ENCODE assay signal across 17 cellular contexts in the genomic region with DNA sequence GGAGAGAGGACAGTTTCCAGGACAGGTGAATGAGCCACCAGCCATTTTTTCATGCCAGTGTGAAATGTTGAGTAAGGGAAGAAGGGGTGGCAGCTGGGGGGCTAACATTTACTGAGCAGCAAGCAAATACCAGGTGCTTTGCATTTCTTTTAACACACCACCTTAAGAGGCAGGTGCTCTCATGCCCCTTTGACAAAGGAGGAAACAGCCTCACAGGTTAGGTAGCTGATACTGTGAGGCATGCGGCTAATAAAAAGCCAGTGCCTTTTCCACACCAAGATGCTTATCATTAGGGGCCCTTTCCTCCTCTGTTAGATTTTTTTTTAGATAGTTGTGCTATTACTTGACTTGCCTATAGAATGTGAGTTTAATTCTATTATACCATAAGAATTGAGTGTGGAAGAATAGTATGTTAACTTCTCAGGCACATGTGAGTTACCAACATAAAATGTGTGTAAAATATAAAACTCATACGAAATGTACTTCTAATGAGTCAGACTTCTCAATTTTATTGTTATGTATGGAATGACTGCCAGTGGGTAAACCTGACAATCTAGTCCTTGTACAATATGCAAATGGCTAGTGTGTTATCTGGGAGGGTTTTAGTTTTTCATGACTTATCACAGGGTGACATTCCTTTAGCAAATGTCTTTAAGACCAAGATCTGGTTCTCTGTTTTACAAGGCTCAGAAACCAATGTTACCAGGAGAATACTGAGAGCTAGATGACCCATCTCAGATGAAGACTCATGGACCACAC.
DNase-seq lines count a peak whose midpoint lies in the region; ATAC-seq, FAIRE-seq and TF ChIP-seq lines count a peak whose summit lies in the region.
"Had no signal": no experiment of that assay in that cellular context is flagged by ENCODE, and none has a peak within 500 bp of the region (broad histone marks: within the 10 kb centered on the region; RNA-seq: fewer than 3 reads in every experiment).

No MANE protein-coding gene starts in this region.

- H3K9ac ChIP-seq in mammary epithelial cell (ENCODE audit: insufficient read depth, low read length), result no peak overlapping the region
- H3K9ac ChIP-seq in endothelial cell of umbilical vein (replicated peaks; ENCODE audit: extremely low read depth, insufficient read depth, low read length), result no peak overlapping the region
- H3K9ac ChIP-seq: BLaER1 had no signal

- TF ChIP-seq CTCF in mammary epithelial cell (conservative IDR thresholded peaks at IDR 0.05 in 1 of 2, IDR thresholded peaks at IDR 0.05 in 1 of 2; ENCODE audit: extremely low read depth in 1 of 2, insufficient read depth in 1 of 2, low read depth in 1 of 2, low read length in 2 of 2), result no peak
- no peak for TF ChIP-seq CTCF in breast epithelium (IDR thresholded peaks at IDR 0.05)
- TF ChIP-seq CTCF in endothelial cell of umbilical vein (IDR thresholded peaks at IDR 0.05; ENCODE audit: extremely low read depth in 1 of 2, insufficient read depth in 1 of 2, low read depth in 1 of 2, low read length in 2 of 2), result no peak
- TF ChIP-seq CTCF in type B pancreatic cell (conservative IDR thresholded peaks at IDR 0.05), result no peak
- no peak for TF ChIP-seq CTCF in GM13977 (IDR thresholded peaks at IDR 0.05; ENCODE audit: extremely low read depth, insufficient read depth, missing control alignments)

- POLR2A ChIA-PET in endothelial cell of umbilical vein (lab: Charles Lee), result no interaction called here

- no peaks in the 10 kb centered on the region for H4K20me1 ChIP-seq in mammary epithelial cell (ENCODE audit: insufficient read depth, low read length)
- H4K20me1 ChIP-seq in endothelial cell of umbilical vein (replicated peaks; ENCODE audit: control insufficient read depth, extremely low read depth, insufficient read depth, low read length), result no peaks in the 10 kb centered on the region

- intact Hi-C loops in mammary epithelial cell (cut with micrococcal nuclease), result no loop called here
- intact Hi-C loops in breast epithelium (cut with DNase I; ENCODE audit: low total_unique reads), result no loop called here
- intact Hi-C loops in endothelial cell of umbilical vein (cut with micrococcal nuclease), result no loop called here

- peak overlapping the region; percentile 20 for H3K4me3 Mint-ChIP-seq in type B pancreatic cell

- no TSS peak for BruUV-seq in mammary epithelial cell (replicated peaks; lab: Mats Ljungman, UMichigan)
- no TSS peak for BruUV-seq in endothelial cell of umbilical vein (replicated peaks; lab: Mats Ljungman, UMichigan)

- H2AFZ ChIP-seq in mammary epithelial cell (ENCODE audit: low read depth, low read length), result no peak overlapping the region
- no peak overlapping the region for H2AFZ ChIP-seq in endothelial cell of umbilical vein (ENCODE audit: low read depth, low read length)

- H3K79me2 ChIP-seq in mammary epithelial cell (ENCODE audit: insufficient read depth, low read length), result peaks cover 23% of the 10 kb centered on the region
- H3K79me2 ChIP-seq in endothelial cell of umbilical vein (ENCODE audit: control insufficient read depth, insufficient read depth, low read length), result peaks cover 4% of the 10 kb centered on the region

- DNase-seq in mammary epithelial cell (peak; percentile 37), breast epithelium (ENCODE audit: low spot score in 2 of 2) (no peak), NCI-H526 (lab: John Stamatoyannopoulos, UW) (peak; percentile 74 to 76), endothelial cell of umbilical vein (ENCODE audit: low read depth, low spot score) (no peak), type B pancreatic cell (ENCODE audit: extremely low spot score, unreplicated experiment) (no peak), GM13977 (ENCODE audit: low spot score) (no peak), islet precursor cell (no peak)
- DNase-seq: activated CD8-positive, alpha-beta memory T cell treated with anti-CD3 and anti-CD28 coated beads, Interleukin-2, amount 50 U/mL, for 4 hours; cortex of kidney; esophagus squamous epithelium; heart right ventricle; NCI-H2227 treated with DMSO at 0.1 percent for 48 hours; pancreas; Peyer's patch; stimulated activated CD4-positive, alpha-beta T cell treated with anti-CD3 and anti-CD28 coated beads, Interleukin-12 subunit alpha, Interleukin-12 subunit beta, amount 100 ng/mL, for 4 hours had no signal

- H3K4me3 ChIP-seq in mammary epithelial cell (replicated peaks in 1 of 3; ENCODE audit: insufficient read depth in 1 of 3, low read depth in 2 of 3, low read length in 3 of 3) (no peak overlapping the region), breast epithelium (no peak overlapping the region), endothelial cell of umbilical vein (replicated peaks in 1 of 3; ENCODE audit: insufficient read depth in 1 of 3, low read depth in 1 of 3, low read length in 3 of 3) (no peak overlapping the region)
- H3K4me3 ChIP-seq: BLaER1, esophagus squamous epithelium, heart right ventricle, pancreas, Peyer's patch had no signal

- H3K4me1 ChIP-seq in mammary epithelial cell (ENCODE audit: insufficient read depth, low read length) (peaks cover 10% of the 10 kb centered on the region), breast epithelium (peaks cover 3 to 5% of the 10 kb centered on the region in 2 donors), endothelial cell of umbilical vein (ENCODE audit: control insufficient read depth, extremely low read depth, insufficient read depth, low read length) (peaks cover 12% of the 10 kb centered on the region)

- no peaks in the 10 kb centered on the region for H3K9me1 ChIP-seq in endothelial cell of umbilical vein (replicated peaks; ENCODE audit: control insufficient read depth, extremely low read depth, insufficient read depth, low read length)

- in situ Hi-C loops in mammary epithelial cell (cut with MboI; ENCODE audit: low sequenced_read_pairs in 2 of 2), result no loop called here
- in situ Hi-C loops in GM13977 (cut with MboI; ENCODE audit: low pct_unique_long_range_greater_than_20kb, low sequenced_read_pairs, unreplicated experiment), result no loop called here

- H3K36me3 Mint-ChIP-seq in type B pancreatic cell, result no peaks in the 10 kb centered on the region

- 75% methylated on average over 2 of the region's 2 CpGs for WGBS in mammary epithelial cell (ENCODE audit: low coverage, missing lambda C conversion rate)

- H3K9me3 Mint-ChIP-seq in type B pancreatic cell, result no peaks in the 10 kb centered on the region

- dilution Hi-C loops in mammary epithelial cell (cut with HindIII; ENCODE audit: low sequenced_read_pairs), result no loop called here
- dilution Hi-C loops in endothelial cell of umbilical vein (cut with MboI; ENCODE audit: extremely low pct_ligation_motif_present, low sequenced_read_pairs), result no loop called here

- TF ChIP-seq POLR2A in breast epithelium (IDR thresholded peaks at IDR 0.05), result no peak
- no peak for TF ChIP-seq POLR2A in endothelial cell of umbilical vein (IDR thresholded peaks at IDR 0.05; ENCODE audit: low read depth, low read length)

- H3K4me1 Mint-ChIP-seq in type B pancreatic cell (ENCODE audit: unreplicated experiment), result peaks cover 50% of the 10 kb centered on the region

- CTCF ChIA-PET in mammary epithelial cell (lab: Charles Lee; ENCODE audit: low non-redundant PET) (no interaction called here), endothelial cell of umbilical vein (lab: Charles Lee) (interaction anchor here (1.5 kb wide), 1 partner anchor 25 kb away, joined by 3 read pairs; no protein-coding TSS in a partner anchor)

- FAIRE-seq in endothelial cell of umbilical vein (lab: Jason Lieb, UNC), result peak; percentile 15
- FAIRE-seq: pancreas had no signal

- no peak overlapping the region for H3K4me2 ChIP-seq in mammary epithelial cell (ENCODE audit: insufficient read depth, low read depth, low read length)
- no peak overlapping the region for H3K4me2 ChIP-seq in endothelial cell of umbilical vein (ENCODE audit: insufficient read depth, low read length)
- H3K4me2 ChIP-seq: BLaER1 had no signal

- H3K27me3 Mint-ChIP-seq in type B pancreatic cell, result no peaks in the 10 kb centered on the region

- no peak for ATAC-seq in HG03139 (IDR thresholded peaks at IDR 0.05; ENCODE audit: unreplicated experiment)
- ATAC-seq: heart right ventricle, pancreas had no signal

- no peaks in the 10 kb centered on the region for H3K27me3 ChIP-seq in mammary epithelial cell (ENCODE audit: insufficient read depth, low read length)
- no peaks in the 10 kb centered on the region for H3K27me3 ChIP-seq in breast epithelium
- H3K27me3 ChIP-seq in endothelial cell of umbilical vein (ENCODE audit: control insufficient read depth in 2 of 2, insufficient read depth in 2 of 2, low read length in 2 of 2), result no peaks in the 10 kb centered on the region
- H3K27me3 ChIP-seq: BLaER1, esophagus squamous epithelium, heart right ventricle, pancreas, Peyer's patch had no signal

- H3K27ac ChIP-seq in mammary epithelial cell (ENCODE audit: insufficient read depth, low read depth, low read length) (no peak overlapping the region), breast epithelium (no peak overlapping the region), endothelial cell of umbilical vein (ENCODE audit: insufficient read depth, low read depth, low read length) (no peak overlapping the region)
- H3K27ac ChIP-seq: BLaER1, heart right ventricle, pancreas, Peyer's patch had no signal

- H3K9me3 ChIP-seq in mammary epithelial cell (replicated peaks; ENCODE audit: insufficient read depth, low read length) (no peaks in the 10 kb centered on the region), breast epithelium (no peaks in the 10 kb centered on the region), endothelial cell of umbilical vein (replicated peaks; ENCODE audit: control insufficient read depth, insufficient read depth, low read length) (no peaks in the 10 kb centered on the region)
- H3K9me3 ChIP-seq: BLaER1, esophagus squamous epithelium, heart right ventricle, pancreas, Peyer's patch had no signal

- no peaks in the 10 kb centered on the region for H3K36me3 ChIP-seq in mammary epithelial cell (ENCODE audit: insufficient read depth, low read length)
- H3K36me3 ChIP-seq in breast epithelium, result no peaks in the 10 kb centered on the region
- H3K36me3 ChIP-seq in endothelial cell of umbilical vein (ENCODE audit: control insufficient read depth in 2 of 2, extremely low read depth in 1 of 2, insufficient read depth in 2 of 2, low read length in 2 of 2), result no peaks in the 10 kb centered on the region
- H3K36me3 ChIP-seq: esophagus squamous epithelium, pancreas, Peyer's patch had no signal

- peak overlapping the region; percentile 80 for H3K27ac Mint-ChIP-seq in type B pancreatic cell

TF ChIP-seq in endothelial cell of umbilical vein, 7 proteins besides CTCF, POLR2A, EP300 and RAD21 (continues in another document):
- TF ChIP-seq, protein P1, sequence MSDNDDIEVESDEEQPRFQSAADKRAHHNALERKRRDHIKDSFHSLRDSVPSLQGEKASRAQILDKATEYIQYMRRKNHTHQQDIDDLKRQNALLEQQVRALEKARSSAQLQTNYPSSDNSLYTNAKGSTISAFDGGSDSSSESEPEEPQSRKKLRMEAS (IDR thresholded peaks at IDR 0.05; ENCODE audit: insufficient read depth, insufficient read length), result no peak
- no peak for TF ChIP-seq MYC (IDR thresholded peaks at IDR 0.05; ENCODE audit: low read depth, low read length)
- TF ChIP-seq POLR2AphosphoS5 (IDR thresholded peaks at IDR 0.05; ENCODE audit: insufficient read depth, low read depth, low read length), result no peak
- TF ChIP-seq FOS (IDR thresholded peaks at IDR 0.05; ENCODE audit: borderline replicate concordance, insufficient read depth, low read length), result no peak
- no peak for TF ChIP-seq JUN (IDR thresholded peaks at IDR 0.05; ENCODE audit: borderline replicate concordance, insufficient read depth, insufficient read length, low read depth)

Comparison
In these comparisons a context has a peak if more than half of its experiments do, and no peak if none do; other contexts are left out.
1. DNase-seq: peak in mammary epithelial cell (single experiment) and NCI-H526 (2 of 2); none in breast epithelium (0 of 2), endothelial cell of umbilical vein (single experiment), type B pancreatic cell (single experiment), GM13977 (single experiment) and islet precursor cell (single experiment).